ENCODE assay signal across 1 cellular context in genomic region chr2:171509945-171510731, GRCh38.
TF ChIP-seq lines count a peak whose summit lies in the region.

No MANE protein-coding gene starts in this region.

TF ChIP-seq in GM12878, 131 proteins besides CTCF, POLR2A, EP300 and RAD21 (continued from another document and continues in another):
- no peak for TF ChIP-seq ZZZ3 (IDR thresholded peaks at IDR 0.05; ENCODE audit: control insufficient read depth, insufficient read length, low read depth)
- no peak for TF ChIP-seq HDAC6 (IDR thresholded peaks at IDR 0.05; ENCODE audit: unreplicated experiment)
- TF ChIP-seq, protein P1, sequence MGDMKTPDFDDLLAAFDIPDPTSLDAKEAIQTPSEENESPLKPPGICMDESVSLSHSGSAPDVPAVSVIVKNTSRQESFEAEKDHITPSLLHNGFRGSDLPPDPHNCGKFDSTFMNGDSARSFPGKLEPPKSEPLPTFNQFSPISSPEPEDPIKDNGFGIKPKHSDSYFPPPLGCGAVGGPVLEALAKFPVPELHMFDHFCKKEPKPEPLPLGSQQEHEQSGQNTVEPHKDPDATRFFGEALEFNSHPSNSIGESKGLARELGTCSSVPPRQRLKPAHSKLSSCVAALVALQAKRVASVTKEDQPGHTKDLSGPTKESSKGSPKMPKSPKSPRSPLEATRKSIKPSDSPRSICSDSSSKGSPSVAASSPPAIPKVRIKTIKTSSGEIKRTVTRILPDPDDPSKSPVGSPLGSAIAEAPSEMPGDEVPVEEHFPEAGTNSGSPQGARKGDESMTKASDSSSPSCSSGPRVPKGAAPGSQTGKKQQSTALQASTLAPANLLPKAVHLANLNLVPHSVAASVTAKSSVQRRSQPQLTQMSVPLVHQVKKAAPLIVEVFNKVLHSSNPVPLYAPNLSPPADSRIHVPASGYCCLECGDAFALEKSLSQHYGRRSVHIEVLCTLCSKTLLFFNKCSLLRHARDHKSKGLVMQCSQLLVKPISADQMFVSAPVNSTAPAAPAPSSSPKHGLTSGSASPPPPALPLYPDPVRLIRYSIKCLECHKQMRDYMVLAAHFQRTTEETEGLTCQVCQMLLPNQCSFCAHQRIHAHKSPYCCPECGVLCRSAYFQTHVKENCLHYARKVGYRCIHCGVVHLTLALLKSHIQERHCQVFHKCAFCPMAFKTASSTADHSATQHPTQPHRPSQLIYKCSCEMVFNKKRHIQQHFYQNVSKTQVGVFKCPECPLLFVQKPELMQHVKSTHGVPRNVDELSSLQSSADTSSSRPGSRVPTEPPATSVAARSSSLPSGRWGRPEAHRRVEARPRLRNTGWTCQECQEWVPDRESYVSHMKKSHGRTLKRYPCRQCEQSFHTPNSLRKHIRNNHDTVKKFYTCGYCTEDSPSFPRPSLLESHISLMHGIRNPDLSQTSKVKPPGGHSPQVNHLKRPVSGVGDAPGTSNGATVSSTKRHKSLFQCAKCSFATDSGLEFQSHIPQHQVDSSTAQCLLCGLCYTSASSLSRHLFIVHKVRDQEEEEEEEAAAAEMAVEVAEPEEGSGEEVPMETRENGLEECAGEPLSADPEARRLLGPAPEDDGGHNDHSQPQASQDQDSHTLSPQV (IDR thresholded peaks at IDR 0.05): no peak
- no peak for TF ChIP-seq CBX3 (IDR thresholded peaks at IDR 0.05; ENCODE audit: borderline replicate concordance, low read depth)
- TF ChIP-seq, protein P2, sequence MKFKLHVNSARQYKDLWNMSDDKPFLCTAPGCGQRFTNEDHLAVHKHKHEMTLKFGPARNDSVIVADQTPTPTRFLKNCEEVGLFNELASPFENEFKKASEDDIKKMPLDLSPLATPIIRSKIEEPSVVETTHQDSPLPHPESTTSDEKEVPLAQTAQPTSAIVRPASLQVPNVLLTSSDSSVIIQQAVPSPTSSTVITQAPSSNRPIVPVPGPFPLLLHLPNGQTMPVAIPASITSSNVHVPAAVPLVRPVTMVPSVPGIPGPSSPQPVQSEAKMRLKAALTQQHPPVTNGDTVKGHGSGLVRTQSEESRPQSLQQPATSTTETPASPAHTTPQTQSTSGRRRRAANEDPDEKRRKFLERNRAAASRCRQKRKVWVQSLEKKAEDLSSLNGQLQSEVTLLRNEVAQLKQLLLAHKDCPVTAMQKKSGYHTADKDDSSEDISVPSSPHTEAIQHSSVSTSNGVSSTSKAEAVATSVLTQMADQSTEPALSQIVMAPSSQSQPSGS (IDR thresholded peaks at IDR 0.05; ENCODE audit: low read length): peak; percentile 52; the same call in 1 of the 2 replicates
- TF ChIP-seq, protein P3, sequence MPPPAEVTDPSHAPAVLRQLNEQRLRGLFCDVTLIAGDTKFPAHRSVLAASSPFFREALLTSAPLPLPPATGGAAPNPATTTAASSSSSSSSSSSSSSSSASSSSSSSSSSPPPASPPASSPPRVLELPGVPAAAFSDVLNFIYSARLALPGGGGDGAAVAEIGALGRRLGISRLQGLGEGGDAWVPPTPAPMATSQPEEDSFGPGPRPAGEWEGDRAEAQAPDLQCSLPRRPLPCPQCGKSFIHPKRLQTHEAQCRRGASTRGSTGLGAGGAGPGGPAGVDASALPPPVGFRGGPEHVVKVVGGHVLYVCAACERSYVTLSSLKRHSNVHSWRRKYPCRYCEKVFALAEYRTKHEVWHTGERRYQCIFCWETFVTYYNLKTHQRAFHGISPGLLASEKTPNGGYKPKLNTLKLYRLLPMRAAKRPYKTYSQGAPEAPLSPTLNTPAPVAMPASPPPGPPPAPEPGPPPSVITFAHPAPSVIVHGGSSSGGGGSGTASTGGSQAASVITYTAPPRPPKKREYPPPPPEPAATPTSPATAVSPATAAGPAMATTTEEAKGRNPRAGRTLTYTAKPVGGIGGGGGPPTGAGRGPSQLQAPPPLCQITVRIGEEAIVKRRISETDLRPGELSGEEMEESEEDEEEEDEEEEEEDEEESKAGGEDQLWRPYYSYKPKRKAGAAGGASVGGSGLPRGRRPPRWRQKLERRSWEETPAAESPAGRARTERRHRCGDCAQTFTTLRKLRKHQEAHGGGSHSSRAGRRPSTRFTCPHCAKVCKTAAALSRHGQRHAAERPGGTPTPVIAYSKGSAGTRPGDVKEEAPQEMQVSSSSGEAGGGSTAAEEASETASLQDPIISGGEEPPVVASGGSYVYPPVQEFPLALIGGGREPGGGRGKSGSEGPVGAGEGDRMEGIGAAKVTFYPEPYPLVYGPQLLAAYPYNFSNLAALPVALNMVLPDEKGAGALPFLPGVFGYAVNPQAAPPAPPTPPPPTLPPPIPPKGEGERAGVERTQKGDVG (CRISPR knock-in tag; IDR thresholded peaks at IDR 0.05): no peak
- TF ChIP-seq RAD51 (IDR thresholded peaks at IDR 0.05): no peak
- no peak for TF ChIP-seq SRF (IDR thresholded peaks at IDR 0.05; ENCODE audit: low read depth in 2 of 2, low read length in 2 of 2)
- no peak for TF ChIP-seq HDGF (IDR thresholded peaks at IDR 0.05)
- peak; percentile 89; the same call in 1 of the 3 replicates for TF ChIP-seq POU2F2 (IDR thresholded peaks at IDR 0.05; ENCODE audit: borderline replicate concordance, low read depth, low read length)
- TF ChIP-seq SMC3 (IDR thresholded peaks at IDR 0.05; ENCODE audit: borderline replicate concordance, low read length): no peak
- no peak for TF ChIP-seq ETV6 (conservative IDR thresholded peaks at IDR 0.05 in 1 of 2, IDR thresholded peaks at IDR 0.05 in 1 of 2; ENCODE audit: borderline replicate concordance in 1 of 2, low read depth in 1 of 2)
- no peak for TF ChIP-seq NFYA (IDR thresholded peaks at IDR 0.05; ENCODE audit: borderline replicate concordance, low read depth, low read length)
- peak; percentile 57 for TF ChIP-seq IKZF1 (conservative IDR thresholded peaks at IDR 0.05)
- TF ChIP-seq E2F8 (IDR thresholded peaks at IDR 0.05; ENCODE audit: low read depth, partially characterized antibody): no peak
- TF ChIP-seq TAF1 (IDR thresholded peaks at IDR 0.05; ENCODE audit: borderline replicate concordance, low read depth, low read length): no peak
- TF ChIP-seq ATF7 (IDR thresholded peaks at IDR 0.05; ENCODE audit: low read depth): peak; percentile 62
- TF ChIP-seq MEF2A (IDR thresholded peaks at IDR 0.05; ENCODE audit: insufficient read depth, low read depth, low read length): peak; percentile 58; the same call in 1 of the 2 replicates
- peak; percentile 36 to 39; a peak in 1 of 4 replicates for TF ChIP-seq BHLHE40 (IDR thresholded peaks at IDR 0.05; ENCODE audit: borderline replicate concordance in 1 of 2, low read depth in 2 of 2, low read length in 1 of 2)
- peak; percentile 58; the same call in 1 of the 2 replicates for TF ChIP-seq NFIC (IDR thresholded peaks at IDR 0.05; ENCODE audit: low read depth, low read length)
- 0 out of 2 replicates have a peak, but pooled peaks have one; percentile 43 for TF ChIP-seq DPF2 (IDR thresholded peaks at IDR 0.05)
- no peak for TF ChIP-seq MEF2B (IDR thresholded peaks at IDR 0.05; ENCODE audit: partially characterized antibody, poor library complexity, severe bottlenecking)
- TF ChIP-seq MTA2 (IDR thresholded peaks at IDR 0.05; ENCODE audit: low read depth): no peak
- no peak for TF ChIP-seq MLLT1 (IDR thresholded peaks at IDR 0.05)
- no peak; the same call in 1 of the 2 replicates for TF ChIP-seq BACH1 (IDR thresholded peaks at IDR 0.05; ENCODE audit: borderline replicate concordance)
- TF ChIP-seq ZBTB40 (IDR thresholded peaks at IDR 0.05; ENCODE audit: borderline replicate concordance): no peak
- TF ChIP-seq NBN (IDR thresholded peaks at IDR 0.05): 0 out of 2 replicates have a peak, but pooled peaks have one; percentile 31
- TF ChIP-seq, protein P4, sequence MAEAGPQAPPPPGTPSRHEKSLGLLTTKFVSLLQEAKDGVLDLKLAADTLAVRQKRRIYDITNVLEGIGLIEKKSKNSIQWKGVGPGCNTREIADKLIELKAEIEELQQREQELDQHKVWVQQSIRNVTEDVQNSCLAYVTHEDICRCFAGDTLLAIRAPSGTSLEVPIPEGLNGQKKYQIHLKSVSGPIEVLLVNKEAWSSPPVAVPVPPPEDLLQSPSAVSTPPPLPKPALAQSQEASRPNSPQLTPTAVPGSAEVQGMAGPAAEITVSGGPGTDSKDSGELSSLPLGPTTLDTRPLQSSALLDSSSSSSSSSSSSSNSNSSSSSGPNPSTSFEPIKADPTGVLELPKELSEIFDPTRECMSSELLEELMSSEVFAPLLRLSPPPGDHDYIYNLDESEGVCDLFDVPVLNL (IDR thresholded peaks at IDR 0.05; ENCODE audit: low read depth, low read length): no peak
- TF ChIP-seq TCF7 (IDR thresholded peaks at IDR 0.05; ENCODE audit: borderline replicate concordance): no peak
- TF ChIP-seq EGR1 (IDR thresholded peaks at IDR 0.05; ENCODE audit: borderline replicate concordance in 1 of 2, low read depth in 2 of 2, low read length in 2 of 2): no peak
- no peak for TF ChIP-seq RBBP5 (conservative IDR thresholded peaks at IDR 0.05)
- no peak for TF ChIP-seq GATAD2B (conservative IDR thresholded peaks at IDR 0.05; ENCODE audit: low read depth)
- no peak for TF ChIP-seq NRF1 (conservative IDR thresholded peaks at IDR 0.05; ENCODE audit: low read depth, low read length)
- TF ChIP-seq IRF4 (IDR thresholded peaks at IDR 0.05; ENCODE audit: low read depth, low read length): peak; percentile 66; the same call in 1 of the 2 replicates
- TF ChIP-seq, protein P5, sequence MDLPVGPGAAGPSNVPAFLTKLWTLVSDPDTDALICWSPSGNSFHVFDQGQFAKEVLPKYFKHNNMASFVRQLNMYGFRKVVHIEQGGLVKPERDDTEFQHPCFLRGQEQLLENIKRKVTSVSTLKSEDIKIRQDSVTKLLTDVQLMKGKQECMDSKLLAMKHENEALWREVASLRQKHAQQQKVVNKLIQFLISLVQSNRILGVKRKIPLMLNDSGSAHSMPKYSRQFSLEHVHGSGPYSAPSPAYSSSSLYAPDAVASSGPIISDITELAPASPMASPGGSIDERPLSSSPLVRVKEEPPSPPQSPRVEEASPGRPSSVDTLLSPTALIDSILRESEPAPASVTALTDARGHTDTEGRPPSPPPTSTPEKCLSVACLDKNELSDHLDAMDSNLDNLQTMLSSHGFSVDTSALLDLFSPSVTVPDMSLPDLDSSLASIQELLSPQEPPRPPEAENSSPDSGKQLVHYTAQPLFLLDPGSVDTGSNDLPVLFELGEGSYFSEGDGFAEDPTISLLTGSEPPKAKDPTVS (IDR thresholded peaks at IDR 0.05; ENCODE audit: low read depth, low read length): no peak
- TF ChIP-seq KAT2A (conservative IDR thresholded peaks at IDR 0.05; ENCODE audit: control insufficient read depth, low read depth, low read length): no peak
- no peak for TF ChIP-seq MAX (IDR thresholded peaks at IDR 0.05; ENCODE audit: low read depth, low read length)
- TF ChIP-seq CBFB (IDR thresholded peaks at IDR 0.05; ENCODE audit: low read depth): no peak
- TF ChIP-seq TARDBP (IDR thresholded peaks at IDR 0.05; ENCODE audit: borderline replicate concordance): no peak
- no peak for TF ChIP-seq MYC (IDR thresholded peaks at IDR 0.05; ENCODE audit: insufficient read depth, insufficient read length, insufficient replicate concordance, low read length, severe bottlenecking)
- no peak for TF ChIP-seq PAX5 (IDR thresholded peaks at IDR 0.05; ENCODE audit: borderline replicate concordance, low read depth, low read length)
